8 cellular contexts compared by ENCODE assay signal in genomic region chr10:24706479-24707118, GRCh38. TPM values are rescaled to one million over a fixed set of nuclear protein-coding genes. Genes with fewer than 3 reads are reported as not detected.
DNase-seq lines count a peak whose midpoint lies in the region; ATAC-seq and TF ChIP-seq lines count a peak whose summit lies in the region.

No MANE protein-coding gene starts in this region.

- no peak overlapping the region for H3K27ac Mint-ChIP-seq in activated CD4-positive, alpha-beta T cell treated with anti-CD3 and anti-CD28 coated beads, Interleukin-2, amount 10 ng/mL, durations not matched to agents 7 days and 5 days

- H3K36me3 Mint-ChIP-seq in activated CD4-positive, alpha-beta T cell treated with anti-CD3 and anti-CD28 coated beads, Interleukin-2, amount 10 ng/mL, durations not matched to agents 7 days and 5 days (ENCODE audit: low read depth), result no peaks in the 10 kb centered on the region

- H3K4me1 Mint-ChIP-seq in activated CD4-positive, alpha-beta T cell treated with anti-CD3 and anti-CD28 coated beads, Interleukin-2, amount 10 ng/mL, durations not matched to agents 7 days and 5 days, result peaks cover 14% of the 10 kb centered on the region

- intact Hi-C loops in Right ventricle myocardium superior (cut with DNase I), result no loop called here
- intact Hi-C loops in left ventricle myocardium inferior (cut with micrococcal nuclease), result no loop called here
- intact Hi-C loops in testis (cut with DNase I; ENCODE audit: low total_unique reads), result no loop called here

- H3K4me3 Mint-ChIP-seq in activated CD4-positive, alpha-beta T cell treated with anti-CD3 and anti-CD28 coated beads, Interleukin-2, amount 10 ng/mL, durations not matched to agents 7 days and 5 days, result no peak overlapping the region

- H3K27me3 ChIP-seq in left ventricle myocardium inferior (ENCODE audit: low read depth) (no peaks in the 10 kb centered on the region), testis (no peaks in the 10 kb centered on the region)

- WGBS in testis, 2 donors, result 64 to 68% methylated on average over 7 of the region's 7 CpGs

- no peak for TF ChIP-seq POLR2A in testis (IDR thresholded peaks at IDR 0.05)

- CTCF ChIA-PET in activated CD4-positive, alpha-beta T cell treated with anti-CD3 and anti-CD28 coated beads, Interleukin-2, amount 10 ng/mL, durations not matched to agents 7 days and 5 days (lab: Charles Lee), result interaction anchor here (1.3 kb wide), 1 partner anchor 10 kb away, joined by 3 read pairs; no protein-coding TSS in a partner anchor

- TF ChIP-seq CTCF in left ventricle myocardium inferior (IDR thresholded peaks at IDR 0.05; ENCODE audit: borderline replicate concordance), result no peak
- no peak for TF ChIP-seq CTCF in testis (IDR thresholded peaks at IDR 0.05)

- DNase-seq in Right ventricle myocardium superior (no peak), left ventricle myocardium inferior (no peak), HS-5 (ENCODE audit: low read depth) (peak; percentile 68), glomerular visceral epithelial cell (ENCODE audit: extremely low spot score) (peak; percentile 76), testis (peak; percentile 24), LoVo (ENCODE audit: low spot score) (no peak), DMS114 treated with DMSO at 0.1 percent for 48 hours (lab: John Stamatoyannopoulos, UW; ENCODE audit: unreplicated experiment) (no peak)
- DNase-seq in activated CD4-positive, alpha-beta T cell treated with anti-CD3 and anti-CD28 coated beads, Interleukin-2, amount 10 ng/mL, durations not matched to agents 7 days and 5 days, result peak; percentile 41

- ATAC-seq in Right ventricle myocardium superior (ENCODE audit: poor library complexity), result peak; percentile 73

- H3K4me1 ChIP-seq in left ventricle myocardium inferior, result peaks cover 87% of the 10 kb centered on the region
- H3K4me1 ChIP-seq in testis, result peaks cover 14% of the 10 kb centered on the region

- no peak overlapping the region for H3K4me3 ChIP-seq in left ventricle myocardium inferior
- no peak overlapping the region for H3K4me3 ChIP-seq in testis

- H3K36me3 ChIP-seq in left ventricle myocardium inferior, result no peaks in the 10 kb centered on the region
- no peaks in the 10 kb centered on the region for H3K36me3 ChIP-seq in testis (ENCODE audit: low read depth, missing control alignments)

- H3K27me3 Mint-ChIP-seq in activated CD4-positive, alpha-beta T cell treated with anti-CD3 and anti-CD28 coated beads, Interleukin-2, amount 10 ng/mL, durations not matched to agents 7 days and 5 days, result no peaks in the 10 kb centered on the region

- H3K9me3 ChIP-seq in left ventricle myocardium inferior (replicated peaks) (no peaks in the 10 kb centered on the region), testis (no peaks in the 10 kb centered on the region)

- H3K9me3 Mint-ChIP-seq in activated CD4-positive, alpha-beta T cell treated with anti-CD3 and anti-CD28 coated beads, Interleukin-2, amount 10 ng/mL, durations not matched to agents 7 days and 5 days, result no peaks in the 10 kb centered on the region

- POLR2A ChIA-PET in activated CD4-positive, alpha-beta T cell treated with anti-CD3 and anti-CD28 coated beads, Interleukin-2, amount 10 ng/mL, durations not matched to agents 7 days and 5 days (lab: Charles Lee), result no interaction called here

- H3K27ac ChIP-seq in left ventricle myocardium inferior (replicated peaks) (no peak overlapping the region), testis (no peak overlapping the region)

RNA-seq across cellular contexts. Expression of gene ARHGAP21, which starts 17.1 kb away (rescaled TPM):
- total RNA-seq in Right ventricle myocardium superior, result 52.3 TPM
- 44.8 TPM for total RNA-seq in left ventricle myocardium inferior
- 10 to 100 TPM; 26.1 to 27.4 TPM for total RNA-seq in activated CD4-positive, alpha-beta T cell treated with anti-CD3 and anti-CD28 coated beads, Interleukin-2, amount 10 ng/mL, durations not matched to agents 7 days and 5 days
- total RNA-seq in testis, result 10 to 100 TPM; 66.9 to 69.2 TPM
- 44.3 TPM for polyA plus RNA-seq in testis (ENCODE audit: insufficient read depth, low read depth, low replicate concordance)

Comparison
In these comparisons a context has a peak if more than half of its experiments do, and no peak if none do; other contexts are left out.
1. DNase-seq: peak in HS-5 (single experiment), activated CD4-positive, alpha-beta T cell treated with anti-CD3 and anti-CD28 coated beads, Interleukin-2, amount 10 ng/mL, durations not matched to agents 7 days and 5 days (single experiment), glomerular visceral epithelial cell (single experiment) and testis (single experiment); none in Right ventricle myocardium superior (single experiment), left ventricle myocardium inferior (single experiment), LoVo (single experiment) and DMS114 treated with DMSO at 0.1 percent for 48 hours (single experiment).